In genomic region chr1:153776352-153776751, GRCh38 we compare ENCODE assay signal across 8 cellular contexts. TPM values are rescaled to one million over a fixed set of nuclear protein-coding genes. Genes with fewer than 3 reads are reported as not detected.
DNase-seq lines count a peak whose midpoint lies in the region; ATAC-seq, FAIRE-seq and TF ChIP-seq lines count a peak whose summit lies in the region.

No MANE protein-coding gene starts in this region.

- peak overlapping the region; percentile 40 for H3K27ac Mint-ChIP-seq in activated CD4-positive, alpha-beta memory T cell treated with anti-CD3 and anti-CD28 coated beads, Interleukin-2, amount 10 ng/mL, durations not matched to agents 7 days and 5 days

- peak overlapping the region; percentile 80 for H3K4me3 Mint-ChIP-seq in activated CD4-positive, alpha-beta memory T cell treated with anti-CD3 and anti-CD28 coated beads, Interleukin-2, amount 10 ng/mL, durations not matched to agents 7 days and 5 days

- 53% methylated on average over 10 of the region's 10 CpGs for WGBS in right cardiac atrium
- WGBS in small intestine, 3 donors = 54 to 65% (median 62%) methylated on average over 8 to 10 of the region's 10 CpGs

- CTCF ChIA-PET in HCT116 (lab: Charles Lee) = interaction anchor here (1.4 to 1.5 kb wide), 2 partner anchors 210 to 211 kb away, joined by 4 to 5 read pairs; partner anchors contain the start of gene RAB13
- CTCF ChIA-PET in activated CD4-positive, alpha-beta memory T cell treated with anti-CD3 and anti-CD28 coated beads, Interleukin-2, amount 10 ng/mL, durations not matched to agents 7 days and 5 days (lab: Charles Lee) = interaction anchor here (0.8 to 0.9 kb wide), 2 partner anchors 29 to 48 kb away, joined by 3 to 4 read pairs; partner anchors contain the start of gene INTS3

- H3K36me3 ChIP-seq in HCT116 (ENCODE audit: control insufficient read depth in 1 of 2, insufficient read depth in 2 of 2, low read length in 2 of 2) = peaks cover 0 to 21% of the 10 kb centered on the region in 2 experiments; a peak in 2 of 4 replicates
- no peaks in the 10 kb centered on the region for H3K36me3 ChIP-seq in small intestine (ENCODE audit: control insufficient read depth in 2 of 2, insufficient read depth in 2 of 2, low read length in 2 of 2)

- H2AFZ ChIP-seq in HCT116 (ENCODE audit: low read depth, low read length, poor library complexity, severe bottlenecking) = no peak overlapping the region

- no peak for TF ChIP-seq RAD21 in HCT116 (IDR thresholded peaks at IDR 0.05; ENCODE audit: low read depth)

- H4K20me1 ChIP-seq in HCT116 (ENCODE audit: insufficient read depth) = no peaks in the 10 kb centered on the region

- intact Hi-C loops in HCT116 (cut with micrococcal nuclease) = loop anchor here (10.0 kb wide), 1 partner anchor 102 kb away; the partner anchor contains the start of genes ILF2 and NPR1
- intact Hi-C loops in right cardiac atrium (cut with DNase I) = loop anchor here in 1 of 4 donors (10.0 kb wide), 1 partner anchor 262 kb away; no protein-coding TSS in a partner anchor

- no peak for TF ChIP-seq POLR2A in HCT116 (IDR thresholded peaks at IDR 0.05; ENCODE audit: borderline replicate concordance, extremely low read depth, insufficient read depth, insufficient read length)

- no peaks in the 10 kb centered on the region for H3K9me3 ChIP-seq in HCT116 (ENCODE audit: control insufficient read depth in 1 of 2, insufficient read depth in 1 of 2, low read depth in 1 of 2, low read length in 2 of 2)
- no peaks in the 10 kb centered on the region for H3K9me3 ChIP-seq in right cardiac atrium (ENCODE audit: control insufficient read depth, low read length)
- H3K9me3 ChIP-seq in small intestine (ENCODE audit: control insufficient read depth, low read depth) = no peaks in the 10 kb centered on the region

- H3K4me1 ChIP-seq in HCT116 (ENCODE audit: control insufficient read depth in 1 of 2, insufficient read depth in 2 of 2, low read length in 2 of 2) = peaks cover 14 to 26% of the 10 kb centered on the region in 2 experiments
- H3K4me1 ChIP-seq in right cardiac atrium (ENCODE audit: control insufficient read depth, insufficient read depth, low read length) = peaks cover 17% of the 10 kb centered on the region
- H3K4me1 ChIP-seq in small intestine (ENCODE audit: control insufficient read depth in 2 of 2, insufficient read depth in 1 of 2, low read depth in 1 of 2, low read length in 1 of 2) = peaks cover 0 to 11% of the 10 kb centered on the region in 2 donors

- H3K36me3 Mint-ChIP-seq in activated CD4-positive, alpha-beta memory T cell treated with anti-CD3 and anti-CD28 coated beads, Interleukin-2, amount 10 ng/mL, durations not matched to agents 7 days and 5 days (ENCODE audit: low read depth) = peaks cover 20% of the 10 kb centered on the region

- no peak for TF ChIP-seq CTCF in HCT116 (IDR thresholded peaks at IDR 0.05 in 2 of 3, conservative IDR thresholded peaks at IDR 0.05 in 1 of 3; ENCODE audit: borderline replicate concordance in 1 of 3, insufficient read depth in 1 of 3, low read depth in 2 of 3, low read length in 2 of 3)

- FAIRE-seq in small intestine (lab: Jason Lieb, UNC) = no peak

- H3K79me2 ChIP-seq in HCT116 (ENCODE audit: insufficient read depth, low read length) = no peaks in the 10 kb centered on the region

- POLR2A ChIA-PET in HCT116 (lab: Charles Lee) = interaction anchor here (0.8 to 1.3 kb wide), 3 partner anchors 104 to 214 kb away, joined by 3 to 7 read pairs (median 5); partner anchors contain the start of genes CREB3L4 and RPS27
- POLR2A ChIA-PET in activated CD4-positive, alpha-beta memory T cell treated with anti-CD3 and anti-CD28 coated beads, Interleukin-2, amount 10 ng/mL, durations not matched to agents 7 days and 5 days (lab: Charles Lee) = interaction anchor here (0.9 to 1.8 kb wide), 11 partner anchors 12 to 244 kb away, joined by 3 to 8 read pairs (median 3); partner anchors contain the start of genes CHTOP, RPS27 and SLC39A1

- ATAC-seq in HCT116 = peak; percentile 21
- ATAC-seq in right cardiac atrium = no peak
- no peak for ATAC-seq in GM19397 (IDR thresholded peaks at IDR 0.05; ENCODE audit: unreplicated experiment)

- peak overlapping the region; percentile 87 for H3K4me2 ChIP-seq in HCT116 (ENCODE audit: low read length)

- DNase-seq in HCT116 (ENCODE audit: low read depth, low spot score) (no peak), right cardiac atrium (peak in 1 of 3 donors; percentile 58), small intestine (no peak), RPMI8226 (no peak), OCI-M1 (lab: John Stamatoyannopoulos, UW) (no peak), Ammon's horn (ENCODE audit: low spot score) (no peak)
- DNase-seq in activated CD4-positive, alpha-beta memory T cell treated with anti-CD3 and anti-CD28 coated beads, Interleukin-2, amount 10 ng/mL, durations not matched to agents 7 days and 5 days = no peak

- no peaks in the 10 kb centered on the region for H3K9me2 ChIP-seq in HCT116 (ENCODE audit: insufficient read depth)

- peaks cover 33% of the 10 kb centered on the region for H3K4me1 Mint-ChIP-seq in activated CD4-positive, alpha-beta memory T cell treated with anti-CD3 and anti-CD28 coated beads, Interleukin-2, amount 10 ng/mL, durations not matched to agents 7 days and 5 days

- H3K4me3 ChIP-seq in HCT116 (replicated peaks in 1 of 2; ENCODE audit: low read depth in 1 of 2, low read length in 2 of 2) (peak overlapping the region; percentile 68 to 85), right cardiac atrium (ENCODE audit: low read length) (peak overlapping the region; percentile 44), small intestine (ENCODE audit: low read depth in 1 of 2, low read length in 2 of 2) (peak overlapping the region; percentile 60)

- H3K27ac ChIP-seq in HCT116 (ENCODE audit: low read depth, low read length) (peak overlapping the region; percentile 96), right cardiac atrium (ENCODE audit: low read length) (no peak overlapping the region), small intestine (ENCODE audit: low read depth in 1 of 2, low read length in 1 of 2) (peak overlapping the region in 1 of 2 donors; percentile 86)

- BruUV-seq in HCT116 (replicated peaks; lab: Mats Ljungman, UMichigan) = no TSS peak

- RAD21 ChIA-PET in HCT116 (lab: Charles Lee; ENCODE audit: low non-redundant PET in 1 of 2, low total read pairs in 2 of 2, uncharacterized antibody in 2 of 2, unreplicated experiment in 2 of 2) = interaction anchor here in 1 of 2 experiments (1.3 kb wide), 1 partner anchor 104 kb away, joined by 3 read pairs; no protein-coding TSS in a partner anchor

- H3K27me3 Mint-ChIP-seq in activated CD4-positive, alpha-beta memory T cell treated with anti-CD3 and anti-CD28 coated beads, Interleukin-2, amount 10 ng/mL, durations not matched to agents 7 days and 5 days = no peaks in the 10 kb centered on the region

- H3K27me3 ChIP-seq in HCT116 (ENCODE audit: insufficient read depth, low read length) (no peaks in the 10 kb centered on the region), right cardiac atrium (ENCODE audit: control insufficient read depth, insufficient read depth) (no peaks in the 10 kb centered on the region), small intestine (ENCODE audit: control insufficient read depth in 2 of 2, insufficient read depth in 2 of 2, low read length in 2 of 2) (no peaks in the 10 kb centered on the region)

- H3K9me3 Mint-ChIP-seq in activated CD4-positive, alpha-beta memory T cell treated with anti-CD3 and anti-CD28 coated beads, Interleukin-2, amount 10 ng/mL, durations not matched to agents 7 days and 5 days = no peaks in the 10 kb centered on the region

- peak overlapping the region; percentile 79 for H3K9ac ChIP-seq in HCT116 (ENCODE audit: low read length)

TF ChIP-seq in HCT116, 20 proteins besides CTCF, POLR2A, EP300 and RAD21:
- TF ChIP-seq EZH2 (IDR thresholded peaks at IDR 0.05) (no peak), POLR2AphosphoS5 (IDR thresholded peaks at IDR 0.05; ENCODE audit: low read depth, low read length) (no peak), ATF3 (IDR thresholded peaks at IDR 0.05) (no peak), CEBPB (IDR thresholded peaks at IDR 0.05; ENCODE audit: low read depth) (no peak)

RNA-seq across cellular contexts. Expression of gene SLC27A3, which starts 1.1 kb away (rescaled TPM):
- 14.3 TPM for total RNA-seq in HCT116 (2021; ENCODE audit: unreplicated experiment)
- 17.8 and 19.9 TPM in 2 replicates for polyA plus RNA-seq in HCT116 (2012)
- total RNA-seq in activated CD4-positive, alpha-beta memory T cell treated with anti-CD3 and anti-CD28 coated beads, Interleukin-2, amount 10 ng/mL, durations not matched to agents 7 days and 5 days = 10 to 100 TPM; 24.9 to 25.3 TPM
- total RNA-seq in right cardiac atrium = 10 to 100 TPM; 16.9 to 22.0 (median 20.1) TPM
- 26.5 TPM for polyA plus RNA-seq in right cardiac atrium
- 10 to 100 TPM in 1 of 3 donors, 1 to 10 TPM in 2; 5.4 to 24.7 (median 9.2) TPM for polyA plus RNA-seq in small intestine

RNA-seq across cellular contexts. Expression of gene INTS3, which starts 48.5 kb away (rescaled TPM):
- total RNA-seq in HCT116 (2021; ENCODE audit: unreplicated experiment) (47.6 TPM), right cardiac atrium (10 to 100 TPM; 30.6 to 41.8 (median 33.7) TPM)
- polyA plus RNA-seq in HCT116 (2012) = 29.8 and 30.6 TPM in 2 replicates
- total RNA-seq in activated CD4-positive, alpha-beta memory T cell treated with anti-CD3 and anti-CD28 coated beads, Interleukin-2, amount 10 ng/mL, durations not matched to agents 7 days and 5 days = 10 to 100 TPM; 46.9 to 50.5 TPM
- polyA plus RNA-seq in right cardiac atrium (26.4 TPM), small intestine (10 to 100 TPM; 14.9 to 24.9 (median 20.4) TPM)
